ENCODE assay signal across 17 cellular contexts in the genomic region with DNA sequence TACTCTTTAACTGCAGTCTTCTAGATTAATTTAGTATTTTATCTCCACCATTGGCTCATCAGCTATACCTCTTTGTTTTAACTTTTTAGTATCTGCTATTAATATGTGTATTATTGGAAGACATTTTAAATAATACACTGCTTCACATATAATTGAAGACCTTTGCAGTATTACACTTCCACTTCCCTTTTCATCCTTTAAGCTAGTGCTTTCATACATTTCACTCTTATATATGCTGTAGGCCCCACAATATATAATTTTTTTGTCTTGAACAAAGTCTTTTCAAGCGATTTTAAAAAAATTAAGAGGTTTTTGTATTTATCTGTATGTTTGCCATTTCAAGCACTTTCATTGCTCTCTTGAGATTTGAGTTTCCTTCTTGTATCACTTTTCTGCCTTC. TPM values are rescaled to one million over a fixed set of nuclear protein-coding genes. Genes with fewer than 3 reads are reported as not detected.
DNase-seq lines count a peak whose midpoint lies in the region; ATAC-seq, FAIRE-seq and TF ChIP-seq lines count a peak whose summit lies in the region.
"Had no signal": no experiment of that assay in that cellular context is flagged by ENCODE, and none has a peak within 500 bp of the region (broad histone marks: within the 10 kb centered on the region; RNA-seq: fewer than 3 reads in every experiment).

No MANE protein-coding gene starts in this region.

- peaks cover 6% of the 10 kb centered on the region for H3K9me3 Mint-ChIP-seq in mesothelial cell of epicardium
- H3K9me3 Mint-ChIP-seq: CD4-positive, CD25-positive, alpha-beta regulatory T cell; CD8-positive, alpha-beta T cell had no signal

- no peak for TF ChIP-seq CTCF in mesothelial cell of epicardium (IDR thresholded peaks at IDR 0.05; ENCODE audit: unreplicated experiment)

- FAIRE-seq in GM12891 (lab: Jason Lieb, UNC), result no peak
- FAIRE-seq: GM19239, H1 had no signal

- no peaks in the 10 kb centered on the region for H3K4me1 Mint-ChIP-seq in mesothelial cell of epicardium

- peaks cover 27% of the 10 kb centered on the region for H3K27me3 Mint-ChIP-seq in mesothelial cell of epicardium (ENCODE audit: low read depth)

- H3K36me3 Mint-ChIP-seq in mesothelial cell of epicardium, result no peaks in the 10 kb centered on the region
- H3K36me3 Mint-ChIP-seq: CD4-positive, CD25-positive, alpha-beta regulatory T cell; CD8-positive, alpha-beta T cell had no signal

- no peak overlapping the region for H3K27ac Mint-ChIP-seq in mesothelial cell of epicardium
- H3K27ac Mint-ChIP-seq: CD4-positive, CD25-positive, alpha-beta regulatory T cell; CD8-positive, alpha-beta T cell had no signal

- intact Hi-C loops in posterior cingulate gyrus (cut with DNase I), result no loop called here

- peak; percentile 5 for DNase-seq in CD1c-positive myeloid dendritic cell (ENCODE audit: extremely low spot score)
- no peak for DNase-seq in GM12891 (ENCODE audit: insufficient read length, low spot score)
- peak; percentile 12 for DNase-seq in MV-4-11 (lab: John Stamatoyannopoulos, UW)
- no peak for DNase-seq in posterior cingulate gyrus
- DNase-seq in mesothelial cell of epicardium (ENCODE audit: low spot score in 2 of 2, unreplicated experiment in 2 of 2), result no peak
- DNase-seq: C1 segment of cervical spinal cord; Caco-2; CD4-positive, CD25-positive, alpha-beta regulatory T cell; DMS153; DND-41; GM23248; H7; HCEC 1CT had no signal

- H3K4me3 Mint-ChIP-seq in mesothelial cell of epicardium, result no peak overlapping the region
- H3K4me3 Mint-ChIP-seq: CD8-positive, alpha-beta T cell had no signal

- TF ChIP-seq POLR2A in GM12891 (IDR thresholded peaks at IDR 0.05; ENCODE audit: low read depth, low read length), result no peak

- ATAC-seq in HG03565 (IDR thresholded peaks at IDR 0.05; ENCODE audit: unreplicated experiment), result no peak
- ATAC-seq: CD8-positive, alpha-beta T cell had no signal

TF ChIP-seq in GM12891, 5 proteins besides CTCF, POLR2A, EP300 and RAD21:
- no peak for TF ChIP-seq TAF1 (IDR thresholded peaks at IDR 0.05; ENCODE audit: low read depth, low read length)
- TF ChIP-seq SPI1 (IDR thresholded peaks at IDR 0.05; ENCODE audit: low read depth, low read length), result peak; percentile 65
- TF ChIP-seq PAX5 (IDR thresholded peaks at IDR 0.05; ENCODE audit: insufficient read depth, low read length, severe bottlenecking), result no peak
- no peak for TF ChIP-seq POLR2AphosphoS5 (IDR thresholded peaks at IDR 0.05; ENCODE audit: low read depth, low read length)

RNA-seq across cellular contexts. Expression of a gene that starts 8.6 kb away (rescaled TPM):
- polyA plus RNA-seq in GM12891 (2012; ENCODE audit: low read depth, missing spikeins), result 54.4 TPM
- total RNA-seq in mesothelial cell of epicardium, result 73.9 to 76.8 TPM (median 74.8 TPM) in 3 replicates

Comparison
In these comparisons a context has a peak if more than half of its experiments do, and no peak if none do; other contexts are left out.
1. DNase-seq: peak in CD1c-positive myeloid dendritic cell (single experiment) and MV-4-11 (single experiment); none in GM12891 (single experiment), posterior cingulate gyrus (0 of 10) and mesothelial cell of epicardium (0 of 2).